ENCODE assay signal across 11 cellular contexts in the genomic region with DNA sequence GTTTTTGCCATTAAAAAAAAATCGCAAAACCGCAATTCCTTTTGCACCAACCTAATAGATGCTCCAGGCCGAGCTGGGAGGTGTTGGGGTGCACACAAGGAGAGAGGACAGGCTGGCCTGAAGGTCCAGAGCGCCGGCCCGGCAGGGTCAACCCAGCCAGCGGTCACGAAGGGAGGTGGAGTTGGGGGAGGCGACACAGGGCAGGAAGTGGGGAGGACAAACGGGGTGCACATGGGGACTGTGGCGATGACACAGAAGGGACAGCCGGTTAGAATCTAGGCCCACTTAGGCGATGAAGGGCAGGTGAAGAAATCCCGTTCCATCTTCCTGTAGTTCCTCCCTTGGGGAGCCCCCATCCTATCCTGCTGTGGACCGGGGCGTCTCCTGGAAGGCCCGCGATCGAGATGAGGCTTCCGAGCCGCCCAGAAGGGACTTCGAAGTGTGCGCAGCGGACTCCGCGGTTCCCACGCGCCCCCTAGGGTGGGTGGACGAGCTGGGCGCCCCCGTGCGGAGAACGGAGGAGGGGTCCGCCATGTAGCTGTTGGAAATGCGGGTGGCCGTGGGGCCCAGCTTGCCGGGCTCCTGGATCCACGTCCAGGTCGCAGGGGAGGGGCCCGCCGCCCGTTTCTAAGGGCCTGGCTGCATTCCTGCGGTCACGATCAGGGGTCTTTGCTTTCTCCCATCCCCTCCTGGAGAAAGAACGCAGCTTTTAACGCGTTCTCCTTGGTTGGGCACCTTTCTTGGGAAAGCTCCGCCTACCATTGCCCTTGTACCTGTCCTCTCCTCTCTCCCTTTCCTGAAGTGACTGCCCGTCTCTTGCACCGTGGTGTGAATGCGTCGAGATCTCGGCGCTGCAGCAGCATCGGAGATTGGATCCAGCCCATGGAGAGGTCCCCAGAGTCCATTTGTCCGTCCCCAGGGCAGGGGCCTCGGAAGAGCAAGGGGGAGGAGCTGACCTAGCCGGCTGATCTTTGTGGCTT. TPM values are rescaled to one million over a fixed set of nuclear protein-coding genes. Genes with fewer than 3 reads are reported as not detected.
A peak's percentile ranks its signal among the peaks of the same experiment; 100 is the strongest.
DNase-seq lines count a peak whose midpoint lies in the region; ATAC-seq, FAIRE-seq and TF ChIP-seq lines count a peak whose summit lies in the region.
"Had no signal": no experiment of that assay in that cellular context is flagged by ENCODE, and none has a peak within 500 bp of the region (broad histone marks: within the 10 kb centered on the region; RNA-seq: fewer than 3 reads in every experiment).

No MANE protein-coding gene starts in this region.

- H2BK15ac ChIP-seq in H1 (ENCODE audit: low read length), result peak overlapping the region; percentile 46; the same call in 1 of the 2 replicates

- H3K4me3 ChIP-seq in H1 (ENCODE audit: extremely low read depth in 1 of 4, insufficient read depth in 2 of 4, low read depth in 3 of 4, low read length in 4 of 4), result peak overlapping the region; percentile 25 to 54 (median 40); a peak in 7 of 8 replicates

- H3K23me2 ChIP-seq in H1 (ENCODE audit: low read depth, low read length), result no peaks in the 10 kb centered on the region

- no peak overlapping the region for H4K91ac ChIP-seq in H1 (replicated peaks; ENCODE audit: insufficient read length, low read length)

- 0 out of 2 replicates have a peak overlapping the region, but pooled peaks have one; percentile 32 for H2BK20ac ChIP-seq in H1 (ENCODE audit: low read length)

- peaks cover 0 to 3% (median 0%) of the 10 kb centered on the region in 4 experiments; a peak in 2 of 7 replicates for H3K4me1 ChIP-seq in H1 (replicated peaks in 1 of 4; ENCODE audit: control insufficient read depth in 3 of 4, insufficient read depth in 4 of 4, low read length in 3 of 4)

- no peak for TF ChIP-seq EP300 in H1 (IDR thresholded peaks at IDR 0.05; ENCODE audit: borderline replicate concordance in 1 of 2, low read depth in 2 of 2, low read length in 2 of 2)

- H3K79me2 ChIP-seq in H1 (ENCODE audit: control insufficient read depth in 1 of 2, insufficient read depth in 2 of 2, low read length in 2 of 2), result no peaks in the 10 kb centered on the region

- peak in 1 of 2 experiments; percentile 27; a peak in 2 of 4 replicates for TF ChIP-seq RAD21 in H1 (IDR thresholded peaks at IDR 0.05 in 1 of 2, conservative IDR thresholded peaks at IDR 0.05 in 1 of 2; ENCODE audit: low read depth in 2 of 2, low read length in 2 of 2)

- FAIRE-seq in H1 (lab: Jason Lieb, UNC), result no peak
- FAIRE-seq: colon had no signal

- no peaks in the 10 kb centered on the region for H3K9me3 Mint-ChIP-seq in natural killer cell treated with Interleukin-12 subunit alpha and Interleukin-12 subunit beta and Interleukin-15 and Interleukin-18, amount 100 ng/mL, for 72 hours

- H4K8ac ChIP-seq in H1 (ENCODE audit: extremely low read depth, insufficient read depth, low read length), result peak overlapping the region; percentile 90

- peak overlapping the region in 1 of 4 experiments; percentile 32; a peak in 1 of 7 replicates for H3K9ac ChIP-seq in H1 (replicated peaks in 1 of 4; ENCODE audit: extremely low read depth in 1 of 4, low read depth in 3 of 4, low read length in 3 of 4)

- 62% methylated on average over 36 of the region's 58 CpGs; no CpG with 5 or more reads in 1 of the 2 experiments for WGBS in H1 (ENCODE audit: extremely low coverage in 1 of 2, insufficient coverage in 1 of 2, insufficient read length in 1 of 2, insufficient replicate concordance in 2 of 2, low coverage in 1 of 2, low lambda C conversion rate in 2 of 2, missing lambda C conversion rate in 1 of 2), 2 experiments

- H4K20me1 ChIP-seq in H1 (replicated peaks in 1 of 2; ENCODE audit: control insufficient read depth in 1 of 2, insufficient read depth in 2 of 2, low read length in 2 of 2), result no peaks in the 10 kb centered on the region

- H3K9me3 ChIP-seq in H1 (ENCODE audit: insufficient read depth in 2 of 2, low read depth in 1 of 2, low read length in 1 of 2), result no peaks in the 10 kb centered on the region

- no peak overlapping the region for H3K14ac ChIP-seq in H1 (ENCODE audit: insufficient read length)

- H3K79me1 ChIP-seq in H1 (ENCODE audit: low read depth, low read length), result no peaks in the 10 kb centered on the region

- H2AFZ ChIP-seq in H1 (ENCODE audit: low read length), result peak overlapping the region; percentile 97

- peak overlapping the region; percentile 51 for H3K4me3 Mint-ChIP-seq in natural killer cell treated with Interleukin-12 subunit alpha and Interleukin-12 subunit beta and Interleukin-15 and Interleukin-18, amount 100 ng/mL, for 72 hours

- POLR2A ChIA-PET in H1 (lab: Charles Lee; ENCODE audit: partially characterized antibody), result interaction anchor here (1.0 to 1.1 kb wide), 2 partner anchors 21 to 90 kb away, joined by 3 read pairs; no protein-coding TSS in a partner anchor

- no peak overlapping the region for H3K27ac ChIP-seq in H1 (ENCODE audit: low read depth, low read length)

- H3K56ac ChIP-seq in H1 (replicated peaks; ENCODE audit: insufficient read length, low read depth, low read length), result no peak overlapping the region

- H3K4ac ChIP-seq in H1 (replicated peaks; ENCODE audit: insufficient read length, low read depth, low read length), result no peak overlapping the region

- H3K23ac ChIP-seq in H1 (ENCODE audit: insufficient read length), result no peak overlapping the region

- H2AK5ac ChIP-seq in H1 (ENCODE audit: low read depth, low read length), result no peak overlapping the region

- peaks cover 17 to 21% of the 10 kb centered on the region in 2 donors for H3K27me3 Mint-ChIP-seq in natural killer cell treated with Interleukin-12 subunit alpha and Interleukin-12 subunit beta and Interleukin-15 and Interleukin-18, amount 100 ng/mL, for 72 hours

- peak overlapping the region; percentile 76 for H3K18ac ChIP-seq in H1 (ENCODE audit: extremely low read depth, low read length)

- H2BK12ac ChIP-seq in H1 (ENCODE audit: low read depth, low read length), result peak overlapping the region; percentile 75; the same call in 1 of the 2 replicates

- H3K27ac Mint-ChIP-seq in natural killer cell treated with Interleukin-12 subunit alpha and Interleukin-12 subunit beta and Interleukin-15 and Interleukin-18, amount 100 ng/mL, for 72 hours, result no peak overlapping the region

- peak overlapping the region; percentile 60 to 95 for H3K4me2 ChIP-seq in H1 (ENCODE audit: insufficient read depth in 1 of 2, low read depth in 2 of 2, low read length in 2 of 2)

- 0 out of 7 replicates have a peak, but pooled peaks cover 0 to 3% (median 0%) of the 10 kb centered on the region in 4 experiments for H3K27me3 ChIP-seq in H1 (replicated peaks in 1 of 4; ENCODE audit: control insufficient read depth in 3 of 4, extremely low read depth in 1 of 4, insufficient read depth in 3 of 4, low read length in 3 of 4)

- peak; percentile 70 to 74 for ATAC-seq in natural killer cell treated with Interleukin-12 subunit alpha and Interleukin-12 subunit beta and Interleukin-15 and Interleukin-18, amount 100 ng/mL, for 72 hours
- no peak for ATAC-seq in HG03521 (IDR thresholded peaks at IDR 0.05; ENCODE audit: unreplicated experiment)
- ATAC-seq in HG03280 (IDR thresholded peaks at IDR 0.05; ENCODE audit: unreplicated experiment), result no peak

- no peak for DNase-seq in AG09319 (ENCODE audit: extremely low read depth, low read depth)
- peak; percentile 11 for DNase-seq in T-helper 9 cell
- peak in 1 of 2 experiments; percentile 53 for DNase-seq in H1 (ENCODE audit: low read depth in 1 of 2, low spot score in 2 of 2)
- no peak for DNase-seq in natural killer cell treated with Interleukin-12 subunit alpha and Interleukin-12 subunit beta and Interleukin-15 and Interleukin-18, amount 100 ng/mL, for 72 hours (ENCODE audit: low spot score)
- DNase-seq in SK-N-DZ (ENCODE audit: low spot score), result no peak
- DNase-seq in midbrain (lab: John Stamatoyannopoulos, UW), result no peak
- DNase-seq: DMS79, MV-4-11 had no signal

- no peaks in the 10 kb centered on the region for H3K36me3 ChIP-seq in H1 (ENCODE audit: control insufficient read depth in 2 of 4, insufficient read depth in 4 of 4, low read length in 3 of 4)

- CTCF ChIA-PET in H1 (lab: Charles Lee; ENCODE audit: partially characterized antibody), result interaction anchor here (0.8 to 2.7 kb wide), 9 partner anchors 14 to 162 kb away, joined by 3 to 14 read pairs (median 5); a partner anchor contains a TSS

- H2BK5ac ChIP-seq in H1 (ENCODE audit: low read depth, low read length), result no peak overlapping the region

- H4K5ac ChIP-seq in H1 (ENCODE audit: insufficient read length, low read depth, low read length), result no peak overlapping the region

- TF ChIP-seq CTCF in AG09319 (IDR thresholded peaks at IDR 0.05; ENCODE audit: low read depth, low read length), result peak; percentile 23
- TF ChIP-seq CTCF in H1 (IDR thresholded peaks at IDR 0.05; ENCODE audit: control extremely low read depth in 1 of 3, insufficient read depth in 1 of 3, low read depth in 1 of 3, low read length in 3 of 3), result peak; percentile 25 to 60 (median 47)

- peaks cover 6 to 18% of the 10 kb centered on the region in 2 donors for H3K4me1 Mint-ChIP-seq in natural killer cell treated with Interleukin-12 subunit alpha and Interleukin-12 subunit beta and Interleukin-15 and Interleukin-18, amount 100 ng/mL, for 72 hours (ENCODE audit: low read depth in 2 of 2)

- H2BK120ac ChIP-seq in H1 (replicated peaks; ENCODE audit: low read depth, low read length), result no peak overlapping the region

- no peaks in the 10 kb centered on the region for H3K36me3 Mint-ChIP-seq in natural killer cell treated with Interleukin-12 subunit alpha and Interleukin-12 subunit beta and Interleukin-15 and Interleukin-18, amount 100 ng/mL, for 72 hours

- TF ChIP-seq POLR2A in H1 (IDR thresholded peaks at IDR 0.05; ENCODE audit: control extremely low read depth in 1 of 2, low read depth in 2 of 2, low read length in 2 of 2), result no peak

TF ChIP-seq in H1, 55 proteins besides CTCF, POLR2A, EP300 and RAD21 (continues in another document):
- TF ChIP-seq GTF2F1 (IDR thresholded peaks at IDR 0.05; ENCODE audit: borderline replicate concordance, low read depth, low read length) (no peak), SP2 (IDR thresholded peaks at IDR 0.05; ENCODE audit: low read length) (no peak), PHF8 (conservative IDR thresholded peaks at IDR 0.05; ENCODE audit: low read depth, low read length) (no peak)

RNA-seq across cellular contexts. Expression of a gene that starts 17.0 kb away (rescaled TPM):
- total RNA-seq in H1 (2021; fragmentation: NEBNext Ultra II Directional; extraction: Animal tissue kit (Norgen Biotek cat#: 25700)), result 29.9 and 32.5 TPM in 2 replicates
- polyA plus RNA-seq in H1 (2011; rRNA removed), result 9.3 and 14.1 TPM in 2 replicates
- 20.4 TPM for polyA plus RNA-seq in H1 (2011; cell fraction: cytosol; rRNA removed)
- 1.2 TPM for polyA plus RNA-seq in H1 (2011; cell fraction: nucleus; rRNA removed)
- 22.8 to 51.2 TPM (median 30.3 TPM) in 4 replicates for polyA plus RNA-seq in H1 (2012, experiment 1 of 2)
- 4.7 TPM for polyA plus RNA-seq in H1 (2012, experiment 2 of 2)
- 51.2 TPM for polyA plus RNA-seq in H1 (2013, experiment 1 of 2)
- polyA plus RNA-seq in H1 (2013, experiment 2 of 2), result 50.8 TPM
- 5.0 and 5.3 TPM in 2 replicates for polyA minus RNA-seq in H1 (2011; rRNA and poly(A)+ RNA removed)
- polyA minus RNA-seq in H1 (2011; cell fraction: cytosol; rRNA and poly(A)+ RNA removed), result 9.6 TPM
- polyA minus RNA-seq in H1 (2011; cell fraction: nucleus; rRNA and poly(A)+ RNA removed), result 9.6 TPM
- 10 to 100 TPM; 22.3 to 25.9 TPM for total RNA-seq in natural killer cell treated with Interleukin-12 subunit alpha and Interleukin-12 subunit beta and Interleukin-15 and Interleukin-18, amount 100 ng/mL, for 72 hours
- polyA plus RNA-seq in SK-N-DZ (2014; cell fraction: cytosol; rRNA removed), result 72.8 and 86.7 TPM in 2 replicates
- 38.5 and 53.5 TPM in 2 replicates for polyA plus RNA-seq in SK-N-DZ (2014; cell fraction: nucleus; rRNA removed)

Comparison
In these comparisons a context has a peak if more than half of its experiments do, and no peak if none do; other contexts are left out.
1. ATAC-seq: peak in natural killer cell treated with Interleukin-12 subunit alpha and Interleukin-12 subunit beta and Interleukin-15 and Interleukin-18, amount 100 ng/mL, for 72 hours (2 of 2); none in HG03521 (single experiment) and HG03280 (single experiment).